ENCODE assay signal across 1 cellular context in the genomic region with DNA sequence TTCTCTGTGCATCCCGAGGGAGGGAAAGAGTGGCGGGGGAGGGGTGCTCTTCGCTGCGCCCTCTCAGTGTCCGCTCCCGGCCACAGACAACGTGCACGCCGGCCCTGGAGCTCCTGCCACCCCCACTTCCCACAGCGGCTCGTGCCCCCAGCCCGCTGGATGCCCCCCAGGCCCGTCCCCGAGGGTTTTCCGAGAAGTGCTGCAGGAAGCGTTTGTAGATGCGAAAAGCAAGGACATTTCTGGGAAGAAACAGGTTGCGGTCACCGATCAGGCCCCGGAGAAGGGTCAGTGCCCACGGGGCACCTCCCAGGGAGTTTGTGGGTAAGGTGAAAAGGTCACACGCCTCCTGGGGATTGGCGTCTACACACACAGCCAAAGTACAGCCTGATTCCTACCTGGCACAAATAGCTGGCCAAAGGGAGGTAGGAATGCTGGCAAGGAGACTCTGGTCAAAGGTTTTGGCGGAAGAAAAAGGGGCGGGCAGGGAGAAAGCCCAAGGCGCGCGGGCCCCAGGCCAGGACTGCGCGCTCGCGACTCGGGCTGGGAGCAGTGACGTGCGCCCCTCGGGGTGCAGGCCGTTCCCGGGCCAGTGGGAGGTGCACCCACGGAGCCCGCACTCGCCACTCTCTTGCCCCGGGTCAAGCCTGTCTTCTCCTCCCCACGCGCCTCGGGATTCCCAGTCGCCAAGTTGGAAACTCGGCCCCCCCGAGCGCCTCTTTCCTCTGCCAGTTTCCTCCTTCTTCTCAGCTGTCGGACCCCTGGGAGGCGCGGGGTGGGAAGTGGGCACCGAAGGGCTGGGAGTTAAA.
TF ChIP-seq lines count a peak whose summit lies in the region.

No MANE protein-coding gene starts in this region.

TF ChIP-seq in HEK293, 187 proteins besides CTCF, POLR2A, EP300 and RAD21 (continued from another document and continues in another):
- TF ChIP-seq, protein P1, sequence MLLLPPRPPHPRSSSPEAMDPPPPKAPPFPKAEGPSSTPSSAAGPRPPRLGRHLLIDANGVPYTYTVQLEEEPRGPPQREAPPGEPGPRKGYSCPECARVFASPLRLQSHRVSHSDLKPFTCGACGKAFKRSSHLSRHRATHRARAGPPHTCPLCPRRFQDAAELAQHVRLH (tag by site-specific recombination; IDR thresholded peaks at IDR 0.05) = no peak
- TF ChIP-seq ZNF155 (tag by site-specific recombination; IDR thresholded peaks at IDR 0.05) = no peak
- TF ChIP-seq ZNF701 (tag by site-specific recombination; IDR thresholded peaks at IDR 0.05) = no peak
- TF ChIP-seq ZNF571 (tag by site-specific recombination; IDR thresholded peaks at IDR 0.05) = no peak
- no peak for TF ChIP-seq ZFP3 (tag by site-specific recombination; IDR thresholded peaks at IDR 0.05; ENCODE audit: low read depth)
- TF ChIP-seq ZNF133 (tag by site-specific recombination; IDR thresholded peaks at IDR 0.05) = no peak
- no peak for TF ChIP-seq ZNF621 (tag by site-specific recombination; IDR thresholded peaks at IDR 0.05)
- no peak for TF ChIP-seq HOXA7 (CRISPR knock-in tag; IDR thresholded peaks at IDR 0.05; ENCODE audit: borderline replicate concordance)
- TF ChIP-seq ZNF426 (tag by site-specific recombination; IDR thresholded peaks at IDR 0.05) = no peak
- TF ChIP-seq, protein P2, sequence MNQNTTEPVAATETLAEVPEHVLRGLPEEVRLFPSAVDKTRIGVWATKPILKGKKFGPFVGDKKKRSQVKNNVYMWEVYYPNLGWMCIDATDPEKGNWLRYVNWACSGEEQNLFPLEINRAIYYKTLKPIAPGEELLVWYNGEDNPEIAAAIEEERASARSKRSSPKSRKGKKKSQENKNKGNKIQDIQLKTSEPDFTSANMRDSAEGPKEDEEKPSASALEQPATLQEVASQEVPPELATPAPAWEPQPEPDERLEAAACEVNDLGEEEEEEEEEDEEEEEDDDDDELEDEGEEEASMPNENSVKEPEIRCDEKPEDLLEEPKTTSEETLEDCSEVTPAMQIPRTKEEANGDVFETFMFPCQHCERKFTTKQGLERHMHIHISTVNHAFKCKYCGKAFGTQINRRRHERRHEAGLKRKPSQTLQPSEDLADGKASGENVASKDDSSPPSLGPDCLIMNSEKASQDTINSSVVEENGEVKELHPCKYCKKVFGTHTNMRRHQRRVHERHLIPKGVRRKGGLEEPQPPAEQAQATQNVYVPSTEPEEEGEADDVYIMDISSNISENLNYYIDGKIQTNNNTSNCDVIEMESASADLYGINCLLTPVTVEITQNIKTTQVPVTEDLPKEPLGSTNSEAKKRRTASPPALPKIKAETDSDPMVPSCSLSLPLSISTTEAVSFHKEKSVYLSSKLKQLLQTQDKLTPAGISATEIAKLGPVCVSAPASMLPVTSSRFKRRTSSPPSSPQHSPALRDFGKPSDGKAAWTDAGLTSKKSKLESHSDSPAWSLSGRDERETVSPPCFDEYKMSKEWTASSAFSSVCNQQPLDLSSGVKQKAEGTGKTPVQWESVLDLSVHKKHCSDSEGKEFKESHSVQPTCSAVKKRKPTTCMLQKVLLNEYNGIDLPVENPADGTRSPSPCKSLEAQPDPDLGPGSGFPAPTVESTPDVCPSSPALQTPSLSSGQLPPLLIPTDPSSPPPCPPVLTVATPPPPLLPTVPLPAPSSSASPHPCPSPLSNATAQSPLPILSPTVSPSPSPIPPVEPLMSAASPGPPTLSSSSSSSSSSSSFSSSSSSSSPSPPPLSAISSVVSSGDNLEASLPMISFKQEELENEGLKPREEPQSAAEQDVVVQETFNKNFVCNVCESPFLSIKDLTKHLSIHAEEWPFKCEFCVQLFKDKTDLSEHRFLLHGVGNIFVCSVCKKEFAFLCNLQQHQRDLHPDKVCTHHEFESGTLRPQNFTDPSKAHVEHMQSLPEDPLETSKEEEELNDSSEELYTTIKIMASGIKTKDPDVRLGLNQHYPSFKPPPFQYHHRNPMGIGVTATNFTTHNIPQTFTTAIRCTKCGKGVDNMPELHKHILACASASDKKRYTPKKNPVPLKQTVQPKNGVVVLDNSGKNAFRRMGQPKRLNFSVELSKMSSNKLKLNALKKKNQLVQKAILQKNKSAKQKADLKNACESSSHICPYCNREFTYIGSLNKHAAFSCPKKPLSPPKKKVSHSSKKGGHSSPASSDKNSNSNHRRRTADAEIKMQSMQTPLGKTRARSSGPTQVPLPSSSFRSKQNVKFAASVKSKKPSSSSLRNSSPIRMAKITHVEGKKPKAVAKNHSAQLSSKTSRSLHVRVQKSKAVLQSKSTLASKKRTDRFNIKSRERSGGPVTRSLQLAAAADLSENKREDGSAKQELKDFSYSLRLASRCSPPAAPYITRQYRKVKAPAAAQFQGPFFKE (tag by site-specific recombination; IDR thresholded peaks at IDR 0.05; ENCODE audit: borderline replicate concordance) = no peak
- TF ChIP-seq ZNF837 (tag by site-specific recombination; IDR thresholded peaks at IDR 0.05) = no peak
- TF ChIP-seq ZBTB17 (tag by site-specific recombination; IDR thresholded peaks at IDR 0.05) = no peak
- TF ChIP-seq, protein P3, sequence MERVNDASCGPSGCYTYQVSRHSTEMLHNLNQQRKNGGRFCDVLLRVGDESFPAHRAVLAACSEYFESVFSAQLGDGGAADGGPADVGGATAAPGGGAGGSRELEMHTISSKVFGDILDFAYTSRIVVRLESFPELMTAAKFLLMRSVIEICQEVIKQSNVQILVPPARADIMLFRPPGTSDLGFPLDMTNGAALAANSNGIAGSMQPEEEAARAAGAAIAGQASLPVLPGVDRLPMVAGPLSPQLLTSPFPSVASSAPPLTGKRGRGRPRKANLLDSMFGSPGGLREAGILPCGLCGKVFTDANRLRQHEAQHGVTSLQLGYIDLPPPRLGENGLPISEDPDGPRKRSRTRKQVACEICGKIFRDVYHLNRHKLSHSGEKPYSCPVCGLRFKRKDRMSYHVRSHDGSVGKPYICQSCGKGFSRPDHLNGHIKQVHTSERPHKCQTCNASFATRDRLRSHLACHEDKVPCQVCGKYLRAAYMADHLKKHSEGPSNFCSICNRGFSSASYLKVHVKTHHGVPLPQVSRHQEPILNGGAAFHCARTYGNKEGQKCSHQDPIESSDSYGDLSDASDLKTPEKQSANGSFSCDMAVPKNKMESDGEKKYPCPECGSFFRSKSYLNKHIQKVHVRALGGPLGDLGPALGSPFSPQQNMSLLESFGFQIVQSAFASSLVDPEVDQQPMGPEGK (tag by site-specific recombination; IDR thresholded peaks at IDR 0.05) = peak; percentile 58; the same call in 1 of the 2 replicates
- peak; percentile 95 for TF ChIP-seq ZNF341 (tag by site-specific recombination; IDR thresholded peaks at IDR 0.05; ENCODE audit: low read depth)
- no peak for TF ChIP-seq SALL2 (tag by site-specific recombination; IDR thresholded peaks at IDR 0.05; ENCODE audit: borderline replicate concordance)
- TF ChIP-seq ZFP37 (tag by site-specific recombination; IDR thresholded peaks at IDR 0.05) = peak; percentile 65
- no peak for TF ChIP-seq GFI1B (tag by site-specific recombination; IDR thresholded peaks at IDR 0.05)
- no peak for TF ChIP-seq TCF7L2 (IDR thresholded peaks at IDR 0.05; ENCODE audit: borderline replicate concordance, low read depth, low read length)
- TF ChIP-seq KLF8 (tag by site-specific recombination; IDR thresholded peaks at IDR 0.05) = no peak
- 0 out of 2 replicates have a peak, but pooled peaks have one; percentile 5 for TF ChIP-seq KLF7 (tag by site-specific recombination; IDR thresholded peaks at IDR 0.05; ENCODE audit: borderline replicate concordance)
- TF ChIP-seq, protein P4, sequence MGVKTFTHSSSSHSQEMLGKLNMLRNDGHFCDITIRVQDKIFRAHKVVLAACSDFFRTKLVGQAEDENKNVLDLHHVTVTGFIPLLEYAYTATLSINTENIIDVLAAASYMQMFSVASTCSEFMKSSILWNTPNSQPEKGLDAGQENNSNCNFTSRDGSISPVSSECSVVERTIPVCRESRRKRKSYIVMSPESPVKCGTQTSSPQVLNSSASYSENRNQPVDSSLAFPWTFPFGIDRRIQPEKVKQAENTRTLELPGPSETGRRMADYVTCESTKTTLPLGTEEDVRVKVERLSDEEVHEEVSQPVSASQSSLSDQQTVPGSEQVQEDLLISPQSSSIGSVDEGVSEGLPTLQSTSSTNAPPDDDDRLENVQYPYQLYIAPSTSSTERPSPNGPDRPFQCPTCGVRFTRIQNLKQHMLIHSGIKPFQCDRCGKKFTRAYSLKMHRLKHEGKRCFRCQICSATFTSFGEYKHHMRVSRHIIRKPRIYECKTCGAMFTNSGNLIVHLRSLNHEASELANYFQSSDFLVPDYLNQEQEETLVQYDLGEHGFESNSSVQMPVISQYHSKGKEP (tag by site-specific recombination; IDR thresholded peaks at IDR 0.05) = no peak
- no peak for TF ChIP-seq ZNF670 (tag by site-specific recombination; IDR thresholded peaks at IDR 0.05; ENCODE audit: low read depth)
- no peak for TF ChIP-seq ZNF221 (tag by site-specific recombination; IDR thresholded peaks at IDR 0.05; ENCODE audit: borderline replicate concordance)
- peak; percentile 63; the same call in 1 of the 2 replicates for TF ChIP-seq IKZF3 (tag by site-specific recombination; IDR thresholded peaks at IDR 0.05)
- no peak for TF ChIP-seq OSR2 (tag by site-specific recombination; IDR thresholded peaks at IDR 0.05)
- TF ChIP-seq ZNF138 (tag by site-specific recombination; IDR thresholded peaks at IDR 0.05; ENCODE audit: borderline replicate concordance) = no peak
- TF ChIP-seq GLI4 (tag by site-specific recombination; IDR thresholded peaks at IDR 0.05) = no peak
- peak; percentile 50 for TF ChIP-seq SP3 (tag by site-specific recombination; IDR thresholded peaks at IDR 0.05)
- TF ChIP-seq OVOL3 (tag by site-specific recombination; IDR thresholded peaks at IDR 0.05) = no peak
- TF ChIP-seq ZNF16 (tag by site-specific recombination; IDR thresholded peaks at IDR 0.05; ENCODE audit: low read depth) = no peak
- TF ChIP-seq ZNF202 (tag by site-specific recombination; IDR thresholded peaks at IDR 0.05; ENCODE audit: borderline replicate concordance) = no peak
- TF ChIP-seq ZNF433 (tag by site-specific recombination; IDR thresholded peaks at IDR 0.05; ENCODE audit: low read depth) = no peak
- TF ChIP-seq, protein P5, sequence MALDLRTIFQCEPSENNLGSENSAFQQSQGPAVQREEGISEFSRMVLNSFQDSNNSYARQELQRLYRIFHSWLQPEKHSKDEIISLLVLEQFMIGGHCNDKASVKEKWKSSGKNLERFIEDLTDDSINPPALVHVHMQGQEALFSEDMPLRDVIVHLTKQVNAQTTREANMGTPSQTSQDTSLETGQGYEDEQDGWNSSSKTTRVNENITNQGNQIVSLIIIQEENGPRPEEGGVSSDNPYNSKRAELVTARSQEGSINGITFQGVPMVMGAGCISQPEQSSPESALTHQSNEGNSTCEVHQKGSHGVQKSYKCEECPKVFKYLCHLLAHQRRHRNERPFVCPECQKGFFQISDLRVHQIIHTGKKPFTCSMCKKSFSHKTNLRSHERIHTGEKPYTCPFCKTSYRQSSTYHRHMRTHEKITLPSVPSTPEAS (tag by site-specific recombination; IDR thresholded peaks at IDR 0.05) = peak; percentile 32; the same call in 1 of the 2 replicates
- TF ChIP-seq ZEB2 (tag by site-specific recombination; IDR thresholded peaks at IDR 0.05) = no peak
- TF ChIP-seq ZNF707 (tag by site-specific recombination; IDR thresholded peaks at IDR 0.05) = no peak
- TF ChIP-seq ZNF830 (tag by site-specific recombination; IDR thresholded peaks at IDR 0.05; ENCODE audit: low read depth) = no peak
- TF ChIP-seq SP2 (tag by site-specific recombination; IDR thresholded peaks at IDR 0.05) = peak; percentile 34
- no peak for TF ChIP-seq ZNF549 (tag by site-specific recombination; IDR thresholded peaks at IDR 0.05)
- TF ChIP-seq ZBTB7A (tag by site-specific recombination; IDR thresholded peaks at IDR 0.05; ENCODE audit: low read depth) = no peak
- TF ChIP-seq, protein P6, sequence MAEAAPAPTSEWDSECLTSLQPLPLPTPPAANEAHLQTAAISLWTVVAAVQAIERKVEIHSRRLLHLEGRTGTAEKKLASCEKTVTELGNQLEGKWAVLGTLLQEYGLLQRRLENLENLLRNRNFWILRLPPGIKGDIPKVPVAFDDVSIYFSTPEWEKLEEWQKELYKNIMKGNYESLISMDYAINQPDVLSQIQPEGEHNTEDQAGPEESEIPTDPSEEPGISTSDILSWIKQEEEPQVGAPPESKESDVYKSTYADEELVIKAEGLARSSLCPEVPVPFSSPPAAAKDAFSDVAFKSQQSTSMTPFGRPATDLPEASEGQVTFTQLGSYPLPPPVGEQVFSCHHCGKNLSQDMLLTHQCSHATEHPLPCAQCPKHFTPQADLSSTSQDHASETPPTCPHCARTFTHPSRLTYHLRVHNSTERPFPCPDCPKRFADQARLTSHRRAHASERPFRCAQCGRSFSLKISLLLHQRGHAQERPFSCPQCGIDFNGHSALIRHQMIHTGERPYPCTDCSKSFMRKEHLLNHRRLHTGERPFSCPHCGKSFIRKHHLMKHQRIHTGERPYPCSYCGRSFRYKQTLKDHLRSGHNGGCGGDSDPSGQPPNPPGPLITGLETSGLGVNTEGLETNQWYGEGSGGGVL (tag by site-specific recombination; IDR thresholded peaks at IDR 0.05) = no peak
- TF ChIP-seq ZNF585B (tag by site-specific recombination; IDR thresholded peaks at IDR 0.05) = no peak
- TF ChIP-seq, protein P7, sequence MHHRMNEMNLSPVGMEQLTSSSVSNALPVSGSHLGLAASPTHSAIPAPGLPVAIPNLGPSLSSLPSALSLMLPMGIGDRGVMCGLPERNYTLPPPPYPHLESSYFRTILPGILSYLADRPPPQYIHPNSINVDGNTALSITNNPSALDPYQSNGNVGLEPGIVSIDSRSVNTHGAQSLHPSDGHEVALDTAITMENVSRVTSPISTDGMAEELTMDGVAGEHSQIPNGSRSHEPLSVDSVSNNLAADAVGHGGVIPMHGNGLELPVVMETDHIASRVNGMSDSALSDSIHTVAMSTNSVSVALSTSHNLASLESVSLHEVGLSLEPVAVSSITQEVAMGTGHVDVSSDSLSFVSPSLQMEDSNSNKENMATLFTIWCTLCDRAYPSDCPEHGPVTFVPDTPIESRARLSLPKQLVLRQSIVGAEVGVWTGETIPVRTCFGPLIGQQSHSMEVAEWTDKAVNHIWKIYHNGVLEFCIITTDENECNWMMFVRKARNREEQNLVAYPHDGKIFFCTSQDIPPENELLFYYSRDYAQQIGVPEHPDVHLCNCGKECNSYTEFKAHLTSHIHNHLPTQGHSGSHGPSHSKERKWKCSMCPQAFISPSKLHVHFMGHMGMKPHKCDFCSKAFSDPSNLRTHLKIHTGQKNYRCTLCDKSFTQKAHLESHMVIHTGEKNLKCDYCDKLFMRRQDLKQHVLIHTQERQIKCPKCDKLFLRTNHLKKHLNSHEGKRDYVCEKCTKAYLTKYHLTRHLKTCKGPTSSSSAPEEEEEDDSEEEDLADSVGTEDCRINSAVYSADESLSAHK (tag by site-specific recombination; IDR thresholded peaks at IDR 0.05) = peak; percentile 23; the same call in 1 of the 2 replicates
- TF ChIP-seq ZNF132 (tag by site-specific recombination; IDR thresholded peaks at IDR 0.05; ENCODE audit: borderline replicate concordance) = no peak
- TF ChIP-seq ZNF324 (tag by site-specific recombination; IDR thresholded peaks at IDR 0.05) = no peak
- TF ChIP-seq, protein P8, sequence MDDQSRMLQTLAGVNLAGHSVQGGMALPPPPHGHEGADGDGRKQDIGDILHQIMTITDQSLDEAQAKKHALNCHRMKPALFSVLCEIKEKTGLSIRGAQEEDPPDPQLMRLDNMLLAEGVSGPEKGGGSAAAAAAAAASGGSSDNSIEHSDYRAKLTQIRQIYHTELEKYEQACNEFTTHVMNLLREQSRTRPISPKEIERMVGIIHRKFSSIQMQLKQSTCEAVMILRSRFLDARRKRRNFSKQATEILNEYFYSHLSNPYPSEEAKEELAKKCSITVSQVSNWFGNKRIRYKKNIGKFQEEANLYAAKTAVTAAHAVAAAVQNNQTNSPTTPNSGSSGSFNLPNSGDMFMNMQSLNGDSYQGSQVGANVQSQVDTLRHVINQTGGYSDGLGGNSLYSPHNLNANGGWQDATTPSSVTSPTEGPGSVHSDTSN (CRISPR knock-in tag; IDR thresholded peaks at IDR 0.05) = no peak
- TF ChIP-seq YY1 (tag by site-specific recombination; IDR thresholded peaks at IDR 0.05) = no peak
- TF ChIP-seq ZNF473 (tag by site-specific recombination; IDR thresholded peaks at IDR 0.05) = no peak
